ENCODE assay signal across 8 cellular contexts in genomic region chr17:64506576-64507417, GRCh38. TPM values are rescaled to one million over a fixed set of nuclear protein-coding genes. Genes with fewer than 3 reads are reported as not detected.
DNase-seq lines count a peak whose midpoint lies in the region; ATAC-seq, FAIRE-seq and TF ChIP-seq lines count a peak whose summit lies in the region.

CEP95 (plus strand) TSS chr17:64506977; CDS start chr17:64507098, 121 bp downstream.

- peak within 1 kb of the TSS; percentile 98 for H3K27ac ChIP-seq in colonic mucosa
- H3K27ac ChIP-seq in HepG2 (ENCODE audit: extremely low read length, insufficient read depth, low read length) = peak within 1 kb of the TSS; percentile 99

- H3K4me1 ChIP-seq in BE2C (no peaks in the 10 kb centered on the region), colonic mucosa (peaks cover 8% of the 10 kb centered on the region), HepG2 (ENCODE audit: insufficient read depth, low read length) (peaks cover 43% of the 10 kb centered on the region)

- BruUV-seq in HepG2 (replicated peaks; lab: Mats Ljungman, UMichigan) = no TSS peak

- POLR2A ChIA-PET in HepG2 (lab: Yijun Ruan, JAX) = interaction anchor here (0.7 to 4.1 kb wide), 35 partner anchors 9 to 733 kb away, joined by 3 to 202 read pairs (median 4); partner anchors contain the start of genes CCDC47, DDX42, GNA13 and LRRC37A3

- H3K9me3 ChIP-seq in BE2C = no peaks in the 10 kb centered on the region
- H3K9me3 ChIP-seq in colonic mucosa = no peaks in the 10 kb centered on the region
- no peaks in the 10 kb centered on the region for H3K9me3 ChIP-seq in HepG2 (ENCODE audit: low read length)

- peaks cover 66% of the 10 kb centered on the region for H3K79me2 ChIP-seq in HepG2 (ENCODE audit: insufficient read depth, low read length)

- peak; percentile 75 to 87 for TF ChIP-seq POLR2A in HepG2 (IDR thresholded peaks at IDR 0.05; ENCODE audit: insufficient read depth in 1 of 2, low read depth in 2 of 2, low read length in 2 of 2)

- under 1% methylated on average over 69 of the region's 77 CpGs for WGBS in HepG2 (ENCODE audit: low lambda C conversion rate)

- no peaks in the 10 kb centered on the region for H3K27me3 ChIP-seq in BE2C
- H3K27me3 ChIP-seq in colonic mucosa = no peaks in the 10 kb centered on the region
- H3K27me3 ChIP-seq in HepG2 (ENCODE audit: control insufficient read depth in 1 of 2, insufficient read depth in 2 of 2, low read length in 2 of 2) = peaks cover 0 to 3% of the 10 kb centered on the region in 2 experiments; a peak in 1 of 5 replicates

- intact Hi-C loops in colonic mucosa (cut with DNase I) = no loop called here
- intact Hi-C loops in HepG2 (cut with micrococcal nuclease; ENCODE audit: unreplicated experiment) = loop anchor here (5.0 kb wide), 1 partner anchor 156 kb away; the partner anchor contains the start of gene SMURF2

- TF ChIP-seq RAD21 in HepG2 (CRISPR knock-in tag; IDR thresholded peaks at IDR 0.05) = 0 out of 2 replicates have a peak, but pooled peaks have one; percentile 34

- H2AFZ ChIP-seq in HepG2 (ENCODE audit: low read length) = no peak within 1 kb of the TSS

- DNase-seq in BE2C (peak; percentile 94), GM19239 (ENCODE audit: insufficient read length, low spot score) (peak; percentile 63), NCI-H526 (lab: John Stamatoyannopoulos, UW) (peak; percentile 97 to 99), colonic mucosa (peak; percentile 95), HepG2 (ENCODE audit: low spot score) (peak; percentile 97)
- peak; percentile 97 for DNase-seq in activated CD4-positive, alpha-beta T cell treated with anti-CD3 and anti-CD28 coated beads for 48 hours
- peak; percentile 90 to 91 for DNase-seq in stimulated activated CD4-positive, alpha-beta T cell treated with anti-CD3 and anti-CD28 coated beads, Interleukin-2, amount 100 ng/mL, for 48 hours

- FAIRE-seq in GM19239 (lab: Jason Lieb, UNC) (peak; percentile 87), HepG2 (lab: Jason Lieb, UNC) (peak; percentile 70)

- CTCF ChIA-PET in HepG2 (lab: Yijun Ruan, JAX; ENCODE audit: low intra/inter-chr PET ratio, low total read pairs) = no interaction called here

- peaks cover 60% of the 10 kb centered on the region for H3K36me3 ChIP-seq in BE2C
- H3K36me3 ChIP-seq in colonic mucosa = peaks cover 18% of the 10 kb centered on the region
- peaks cover 16 to 55% of the 10 kb centered on the region in 2 experiments for H3K36me3 ChIP-seq in HepG2 (replicated peaks in 1 of 2; ENCODE audit: control insufficient read depth in 1 of 2, insufficient read depth in 2 of 2, low read length in 2 of 2)

- TF ChIP-seq CTCF in BE2C (IDR thresholded peaks at IDR 0.05; ENCODE audit: low read depth, low read length) (no peak), colonic mucosa (IDR thresholded peaks at IDR 0.05) (no peak), HepG2 (CRISPR knock-in tag; IDR thresholded peaks at IDR 0.05) (no peak)

- peak within 1 kb of the TSS; percentile 98 to 99 for H3K9ac ChIP-seq in colonic mucosa (ENCODE audit: low read depth in 2 of 2, low read length in 2 of 2)
- peak within 1 kb of the TSS; percentile 100 for H3K9ac ChIP-seq in HepG2 (ENCODE audit: insufficient read depth, low read depth, low read length)

- TF ChIP-seq EP300 in HepG2 (IDR thresholded peaks at IDR 0.05; ENCODE audit: low read depth in 2 of 2, low read length in 2 of 2) (peak in 1 of 2 experiments; percentile 8; a peak in 2 of 4 replicates), HepG2 (CRISPR knock-in tag; IDR thresholded peaks at IDR 0.05; ENCODE audit: borderline replicate concordance) (peak; percentile 21; the same call in 1 of the 2 replicates)

- peak; percentile 49 for ATAC-seq in HG03442 (IDR thresholded peaks at IDR 0.05; ENCODE audit: unreplicated experiment)
- ATAC-seq in HepG2 = peak; percentile 75

- H4K20me1 ChIP-seq in HepG2 (ENCODE audit: insufficient read depth, low read length) = peaks cover 50% of the 10 kb centered on the region

- H3K4me3 ChIP-seq in BE2C (ENCODE audit: low read depth, low read length) (peak within 1 kb of the TSS; percentile 73), colonic mucosa (peak within 1 kb of the TSS; percentile 89), HepG2 (replicated peaks in 1 of 3; ENCODE audit: insufficient read depth in 1 of 3, low read depth in 2 of 3, low read length in 3 of 3) (peak within 1 kb of the TSS; percentile 94 to 100 (median 99))

- H3K4me2 ChIP-seq in HepG2 (ENCODE audit: low read depth, low read length) = peak within 1 kb of the TSS; percentile 81

- in situ Hi-C loops in HepG2 (cut with HindIII; ENCODE audit: extremely low pct_ligation_motif_present, low pct_unique_long_range_greater_than_20kb) = loop anchor here (10.0 kb wide), 1 partner anchor 662 kb away; the partner anchor contains the start of gene SMARCD2

TF ChIP-seq in HepG2, 621 proteins besides CTCF, POLR2A, EP300 and RAD21 (continues in another document):
- TF ChIP-seq TCF7 (IDR thresholded peaks at IDR 0.05; ENCODE audit: low read depth) = peak; percentile 6; the same call in 1 of the 2 replicates
- TF ChIP-seq BRCA1 (CRISPR knock-in tag; IDR thresholded peaks at IDR 0.05) = peak; percentile 73
- no peak for TF ChIP-seq ZMYM3 (CRISPR knock-in tag; IDR thresholded peaks at IDR 0.05)
- TF ChIP-seq ZNF768 (CRISPR knock-in tag; IDR thresholded peaks at IDR 0.05) = peak; percentile 79
- TF ChIP-seq ZNF33A (CRISPR knock-in tag; IDR thresholded peaks at IDR 0.05; ENCODE audit: borderline replicate concordance) = 0 out of 2 replicates have a peak, but pooled peaks have one; percentile 51
- TF ChIP-seq ZNF431 (CRISPR knock-in tag; IDR thresholded peaks at IDR 0.05; ENCODE audit: borderline replicate concordance, low read depth) = 0 out of 2 replicates have a peak, but pooled peaks have one; percentile 15
- 0 out of 2 replicates have a peak, but pooled peaks have one; percentile 71 for TF ChIP-seq ZNF672 (CRISPR knock-in tag; IDR thresholded peaks at IDR 0.05)
- TF ChIP-seq ZNF18 (CRISPR knock-in tag; IDR thresholded peaks at IDR 0.05; ENCODE audit: insufficient replicate concordance) = no peak

RNA-seq across cellular contexts. Expression of gene CEP95, which starts in this region (rescaled TPM):
- polyA plus RNA-seq in BE2C (2012; ENCODE audit: insufficient read depth, insufficient read length, low read depth) = 44.5 TPM
- total RNA-seq in colonic mucosa (10 to 100 TPM; 26.4 to 28.5 TPM), HepG2 (2016; rRNA removed; fragmentation: Illumina TruSeq; extraction: Trizol) (31.9 and 68.8 TPM in 2 replicates)
- total RNA-seq in HepG2 (2016; cell fraction: cytosol; rRNA removed; fragmentation: Illumina TruSeq; extraction: Trizol; ENCODE audit: low read depth) = 28.2 and 32.1 TPM in 2 replicates
- 34.8 and 63.6 TPM in 2 replicates for total RNA-seq in HepG2 (2016; cell fraction: insoluble cytoplasmic fraction; rRNA removed; fragmentation: Illumina TruSeq; extraction: Trizol)
- total RNA-seq in HepG2 (2016; cell fraction: membrane; rRNA removed; fragmentation: Illumina TruSeq; extraction: Trizol) = 29.6 and 34.9 TPM in 2 replicates
- total RNA-seq in HepG2 (2016; cell fraction: nucleus; rRNA removed; fragmentation: Illumina TruSeq; extraction: Trizol) = 128 and 149 TPM in 2 replicates
- polyA plus RNA-seq in HepG2 (2011; rRNA removed) = 58.6 and 65.9 TPM in 2 replicates
- 11.6 and 14.3 TPM in 2 replicates for polyA plus RNA-seq in HepG2 (2011; cell fraction: cytosol; rRNA removed)
- 128 and 136 TPM in 2 replicates for polyA plus RNA-seq in HepG2 (2011; cell fraction: nucleus; rRNA removed)
- polyA plus RNA-seq in HepG2 (2012) = 42.4 and 43.9 TPM in 2 replicates
- 9.9 and 10.0 TPM in 2 replicates for polyA plus RNA-seq in HepG2 (2016; cell fraction: cytosol; fragmentation: Illumina TruSeq; extraction: Trizol; ENCODE audit: low read depth)
- 31.3 and 31.7 TPM in 2 replicates for polyA plus RNA-seq in HepG2 (2016; cell fraction: insoluble cytoplasmic fraction; fragmentation: Illumina TruSeq; extraction: Trizol; ENCODE audit: low read depth)
- polyA plus RNA-seq in HepG2 (2016; cell fraction: membrane; fragmentation: Illumina TruSeq; extraction: Trizol; ENCODE audit: low read depth) = 16.6 and 17.0 TPM in 2 replicates
- 274 and 290 TPM in 2 replicates for polyA plus RNA-seq in HepG2 (2016; cell fraction: nucleus; fragmentation: Illumina TruSeq; extraction: Trizol; ENCODE audit: insufficient read depth, low read depth)
- polyA minus RNA-seq in HepG2 (2011; rRNA and poly(A)+ RNA removed; ENCODE audit: low replicate concordance) = 37.3 and 40.5 TPM in 2 replicates
- polyA minus RNA-seq in HepG2 (2011; cell fraction: cytosol; rRNA and poly(A)+ RNA removed) = 13.0 and 13.9 TPM in 2 replicates
- polyA minus RNA-seq in HepG2 (2011; cell fraction: nucleus; rRNA and poly(A)+ RNA removed) = 201 and 240 TPM in 2 replicates

Comparison
In these comparisons a context has a peak if more than half of its experiments do, and no peak if none do; other contexts are left out.
1. Peak in every context shown above with its lines: DNase-seq, ATAC-seq, H3K4me3 ChIP-seq and H3K27ac ChIP-seq.